In the genomic region with DNA sequence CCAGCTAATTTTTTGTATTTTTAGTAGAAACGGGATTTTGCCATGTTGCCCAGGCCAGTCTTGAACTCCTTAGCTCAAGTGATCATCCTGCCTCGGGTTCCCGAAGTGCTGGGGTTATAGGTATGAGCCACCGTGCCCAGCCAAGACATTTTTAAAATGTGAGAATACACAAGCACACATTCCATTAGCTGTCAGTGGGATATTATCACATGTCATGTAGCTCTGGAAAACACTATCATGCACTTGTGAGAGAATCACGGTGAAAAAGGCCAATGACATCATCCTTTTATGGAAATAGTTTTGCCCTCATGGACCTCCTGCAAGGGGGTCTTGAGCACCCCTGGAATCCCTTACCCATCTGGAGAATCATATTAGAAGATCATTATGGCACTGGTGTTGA, we compare ENCODE assay signal across 21 cellular contexts. TPM values are rescaled to one million over a fixed set of nuclear protein-coding genes. Genes with fewer than 3 reads are reported as not detected.
DNase-seq lines count a peak whose midpoint lies in the region; ATAC-seq, FAIRE-seq and TF ChIP-seq lines count a peak whose summit lies in the region.
"Had no signal": no experiment of that assay in that cellular context is flagged by ENCODE, and none has a peak within 500 bp of the region (broad histone marks: within the 10 kb centered on the region; RNA-seq: fewer than 3 reads in every experiment).

No MANE protein-coding gene starts in this region.

- H4K20me1 ChIP-seq in HepG2 (ENCODE audit: insufficient read depth, low read length), result no peaks in the 10 kb centered on the region

- H3K4me2 ChIP-seq in HepG2 (ENCODE audit: low read depth, low read length), result no peak overlapping the region
- no peak overlapping the region for H3K4me2 ChIP-seq in neuronal stem cell (ENCODE audit: insufficient read depth, low read length, poor library complexity, severe bottlenecking)
- H3K4me2 ChIP-seq: A549, BLaER1, GM23338 had no signal

- no peak overlapping the region for H3K27ac Mint-ChIP-seq in activated naive CD8-positive, alpha-beta T cell treated with anti-CD3 and anti-CD28 coated beads for 36 hours
- H3K27ac Mint-ChIP-seq: CD14-positive monocyte, GM23338 had no signal

- TF ChIP-seq EP300 in HepG2 (IDR thresholded peaks at IDR 0.05; ENCODE audit: low read depth in 2 of 2, low read length in 2 of 2) (no peak), HepG2 (CRISPR knock-in tag; IDR thresholded peaks at IDR 0.05; ENCODE audit: borderline replicate concordance) (no peak)

- no peak overlapping the region for H2AK5ac ChIP-seq in neuronal stem cell (ENCODE audit: low read depth, low read length)

- in situ Hi-C loops in HepG2 (cut with HindIII; ENCODE audit: extremely low pct_ligation_motif_present, low pct_unique_long_range_greater_than_20kb), result no loop called here

- peaks cover 11% of the 10 kb centered on the region for H3K36me3 ChIP-seq in left ventricle myocardium inferior
- 0 out of 5 replicates have a peak, but pooled peaks cover 0 to 2% of the 10 kb centered on the region in 2 experiments for H3K36me3 ChIP-seq in HepG2 (replicated peaks in 1 of 2; ENCODE audit: control insufficient read depth in 1 of 2, insufficient read depth in 2 of 2, low read length in 2 of 2)
- H3K36me3 ChIP-seq in right lobe of liver, result no peaks in the 10 kb centered on the region
- no peaks in the 10 kb centered on the region for H3K36me3 ChIP-seq in neuronal stem cell (replicated peaks in 1 of 2; ENCODE audit: control insufficient read depth in 2 of 2, insufficient read depth in 2 of 2, low read length in 2 of 2)

- no peaks in the 10 kb centered on the region for H3K9me3 ChIP-seq in left ventricle myocardium inferior (replicated peaks)
- H3K9me3 ChIP-seq in HepG2 (ENCODE audit: low read length), result no peaks in the 10 kb centered on the region
- no peaks in the 10 kb centered on the region for H3K9me3 ChIP-seq in right lobe of liver
- H3K9me3 ChIP-seq in neuronal stem cell (replicated peaks in 1 of 2; ENCODE audit: control insufficient read depth in 2 of 2, insufficient read depth in 1 of 2, low read depth in 1 of 2, low read length in 2 of 2), result no peaks in the 10 kb centered on the region
- H3K9me3 ChIP-seq: A549 had no signal

- FAIRE-seq in HepG2 (lab: Jason Lieb, UNC), result no peak
- FAIRE-seq: A549, GM12892, GM18507 had no signal

- peaks cover 7% of the 10 kb centered on the region for H3K79me2 ChIP-seq in HepG2 (ENCODE audit: insufficient read depth, low read length)

- no TSS peak for BruUV-seq in HepG2 (replicated peaks; lab: Mats Ljungman, UMichigan)

- H3K4me1 ChIP-seq in left ventricle myocardium inferior, result peaks cover 25% of the 10 kb centered on the region
- no peaks in the 10 kb centered on the region for H3K4me1 ChIP-seq in HepG2 (ENCODE audit: insufficient read depth, low read length)
- peaks cover 0 to 6% (median 0%) of the 10 kb centered on the region in 4 donors for H3K4me1 ChIP-seq in right lobe of liver
- H3K4me1 ChIP-seq in neuronal stem cell (ENCODE audit: control insufficient read depth in 2 of 2, insufficient read depth in 1 of 2, low read depth in 1 of 2, low read length in 2 of 2), result no peaks in the 10 kb centered on the region
- H3K4me1 ChIP-seq: BLaER1 had no signal

- peak overlapping the region; percentile 1 for H4K8ac ChIP-seq in neuronal stem cell (ENCODE audit: low read depth, low read length)

- H3K79me1 ChIP-seq in neuronal stem cell (ENCODE audit: low read depth, low read length), result no peaks in the 10 kb centered on the region

- H3K4me3 ChIP-seq in left ventricle myocardium inferior (no peak overlapping the region), HepG2 (replicated peaks in 1 of 3; ENCODE audit: insufficient read depth in 1 of 3, low read depth in 2 of 3, low read length in 3 of 3) (no peak overlapping the region), right lobe of liver (no peak overlapping the region), neuronal stem cell (ENCODE audit: low read length in 2 of 2) (no peak overlapping the region)
- H3K4me3 ChIP-seq: A549, BLaER1, GM23338 had no signal

- CTCF ChIA-PET in HepG2 (lab: Yijun Ruan, JAX; ENCODE audit: low intra/inter-chr PET ratio, low total read pairs), result no interaction called here

- no peak overlapping the region for H3K4me3 Mint-ChIP-seq in activated naive CD8-positive, alpha-beta T cell treated with anti-CD3 and anti-CD28 coated beads for 36 hours
- H3K4me3 Mint-ChIP-seq: CD14-positive monocyte; CD4-positive, alpha-beta memory T cell; GM23338 had no signal

- 98% methylated on average over 5 of the region's 5 CpGs for WGBS in HepG2 (ENCODE audit: low lambda C conversion rate)
- 100% methylated on average over 5 of the region's 5 CpGs for WGBS in right lobe of liver (ENCODE audit: insufficient coverage, low coverage, low lambda C conversion rate, missing lambda C conversion rate)
- WGBS in neuronal stem cell (ENCODE audit: extremely low coverage in 2 of 2, insufficient read length in 2 of 2, insufficient replicate concordance in 1 of 2), 2 donors, result no CpG with 5 or more reads among the region's 5 CpGs

- peaks cover 24% of the 10 kb centered on the region for H3K36me3 Mint-ChIP-seq in activated naive CD8-positive, alpha-beta T cell treated with anti-CD3 and anti-CD28 coated beads for 36 hours

- H3K9ac ChIP-seq in HepG2 (ENCODE audit: insufficient read depth, low read depth, low read length) (no peak overlapping the region), neuronal stem cell (ENCODE audit: low read depth, low read length, poor library complexity) (no peak overlapping the region)
- H3K9ac ChIP-seq: BLaER1 had no signal

- POLR2A ChIA-PET in HepG2 (lab: Yijun Ruan, JAX), result no interaction called here

- H2BK15ac ChIP-seq in neuronal stem cell (ENCODE audit: low read length), result no peak overlapping the region

- H3K4ac ChIP-seq in neuronal stem cell (ENCODE audit: low read length), result no peak overlapping the region

- TF ChIP-seq POLR2A in HepG2 (IDR thresholded peaks at IDR 0.05; ENCODE audit: insufficient read depth in 1 of 2, low read depth in 2 of 2, low read length in 2 of 2) (no peak), right lobe of liver (IDR thresholded peaks at IDR 0.05) (no peak)

- H3K9me3 Mint-ChIP-seq in activated naive CD8-positive, alpha-beta T cell treated with anti-CD3 and anti-CD28 coated beads for 36 hours, result no peaks in the 10 kb centered on the region
- H3K9me3 Mint-ChIP-seq: CD4-positive, alpha-beta memory T cell; GM23338 had no signal

- no peak overlapping the region for H3K18ac ChIP-seq in neuronal stem cell (ENCODE audit: low read length)

- no peak for TF ChIP-seq CTCF in left ventricle myocardium inferior (IDR thresholded peaks at IDR 0.05; ENCODE audit: borderline replicate concordance)
- no peak for TF ChIP-seq CTCF in HepG2 (CRISPR knock-in tag; IDR thresholded peaks at IDR 0.05)
- TF ChIP-seq CTCF in right lobe of liver (IDR thresholded peaks at IDR 0.05), result no peak

- no peak overlapping the region for H2AFZ ChIP-seq in HepG2 (ENCODE audit: low read length)
- H2AFZ ChIP-seq in neuronal stem cell (ENCODE audit: low read length), result no peak overlapping the region
- H2AFZ ChIP-seq: GM23338 had no signal

- no peak overlapping the region for H2BK120ac ChIP-seq in neuronal stem cell (ENCODE audit: low read depth, low read length)

- no peaks in the 10 kb centered on the region for H3K27me3 Mint-ChIP-seq in activated naive CD8-positive, alpha-beta T cell treated with anti-CD3 and anti-CD28 coated beads for 36 hours
- H3K27me3 Mint-ChIP-seq: CD4-positive, alpha-beta memory T cell had no signal

- H2BK12ac ChIP-seq in neuronal stem cell (ENCODE audit: low read length), result no peak overlapping the region

- ATAC-seq in Right ventricle myocardium superior (ENCODE audit: poor library complexity) (peak; percentile 36), HepG2 (no peak), right lobe of liver (no peak)
- ATAC-seq: A549, GM23338, HCT116 had no signal

- H3K27ac ChIP-seq in left ventricle myocardium inferior (replicated peaks) (no peak overlapping the region), HepG2 (ENCODE audit: extremely low read length, insufficient read depth, low read length) (no peak overlapping the region), right lobe of liver (no peak overlapping the region), neuronal stem cell (replicated peaks; ENCODE audit: low read length) (no peak overlapping the region)
- H3K27ac ChIP-seq: 22Rv1, A549, BLaER1 had no signal

- no peak overlapping the region for H3K14ac ChIP-seq in neuronal stem cell (ENCODE audit: low read length)

- H3K4me1 Mint-ChIP-seq in activated naive CD8-positive, alpha-beta T cell treated with anti-CD3 and anti-CD28 coated beads for 36 hours, result no peaks in the 10 kb centered on the region

- no peaks in the 10 kb centered on the region for H3K27me3 ChIP-seq in left ventricle myocardium inferior (ENCODE audit: low read depth)
- no peaks in the 10 kb centered on the region; a peak in 1 of 5 replicates for H3K27me3 ChIP-seq in HepG2 (ENCODE audit: control insufficient read depth in 1 of 2, insufficient read depth in 2 of 2, low read length in 2 of 2)
- H3K27me3 ChIP-seq in right lobe of liver, result no peaks in the 10 kb centered on the region
- H3K27me3 ChIP-seq in neuronal stem cell (ENCODE audit: control insufficient read depth in 3 of 3, insufficient read depth in 3 of 3, low read depth in 1 of 3, low read length in 3 of 3), result no peaks in the 10 kb centered on the region
- H3K27me3 ChIP-seq: BLaER1 had no signal

- no peak for TF ChIP-seq RAD21 in HepG2 (CRISPR knock-in tag; IDR thresholded peaks at IDR 0.05)

- H4K91ac ChIP-seq in neuronal stem cell (ENCODE audit: low read depth, low read length, poor library complexity), result no peak overlapping the region

- no peak overlapping the region for H2BK5ac ChIP-seq in neuronal stem cell (ENCODE audit: low read length)

- DNase-seq in Right ventricle myocardium superior (no peak), left ventricle myocardium inferior (no peak), HepG2 (ENCODE audit: low spot score) (no peak), right lobe of liver (no peak), neuronal stem cell (ENCODE audit: low spot score) (no peak), NCI-H82 treated with DMSO at 0.1 percent for 48 hours (lab: John Stamatoyannopoulos, UW; ENCODE audit: unreplicated experiment) (no peak)
- DNase-seq in activated naive CD8-positive, alpha-beta T cell treated with anti-CD3 and anti-CD28 coated beads for 36 hours, result no peak
- DNase-seq: CD4-positive, alpha-beta memory T cell; DMS153; DMS79; GDM1; H7; IMR-90 had no signal

- H3K23ac ChIP-seq in neuronal stem cell (ENCODE audit: low read depth, low read length, poor library complexity), result no peak overlapping the region

- intact Hi-C loops in Right ventricle myocardium superior (cut with DNase I) (no loop called here), left ventricle myocardium inferior (cut with micrococcal nuclease) (no loop called here), HepG2 (cut with micrococcal nuclease; ENCODE audit: unreplicated experiment) (no loop called here), right lobe of liver (cut with DNase I) (no loop called here)

RNA-seq across cellular contexts. Expression of a gene that starts 28.3 kb away (rescaled TPM):
- 46.6 TPM for total RNA-seq in Right ventricle myocardium superior
- total RNA-seq in left ventricle myocardium inferior, result 50.8 TPM
- total RNA-seq in HepG2 (2016; rRNA removed; fragmentation: Illumina TruSeq; extraction: Trizol), result 12.4 and 15.7 TPM in 2 replicates
- total RNA-seq in HepG2 (2016; cell fraction: cytosol; rRNA removed; fragmentation: Illumina TruSeq; extraction: Trizol; ENCODE audit: low read depth), result 67.4 and 70.8 TPM in 2 replicates
- total RNA-seq in HepG2 (2016; cell fraction: insoluble cytoplasmic fraction; rRNA removed; fragmentation: Illumina TruSeq; extraction: Trizol), result 11.4 and 12.5 TPM in 2 replicates
- 24.5 and 36.7 TPM in 2 replicates for total RNA-seq in HepG2 (2016; cell fraction: membrane; rRNA removed; fragmentation: Illumina TruSeq; extraction: Trizol)
- 32.3 and 40.1 TPM in 2 replicates for total RNA-seq in HepG2 (2016; cell fraction: nucleus; rRNA removed; fragmentation: Illumina TruSeq; extraction: Trizol)
- polyA plus RNA-seq in HepG2 (2011; rRNA removed), result 5.9 and 6.1 TPM in 2 replicates
- polyA plus RNA-seq in HepG2 (2011; cell fraction: cytosol; rRNA removed), result 4.2 and 9.0 TPM in 2 replicates
- 7.3 and 8.7 TPM in 2 replicates for polyA plus RNA-seq in HepG2 (2011; cell fraction: nucleus; rRNA removed)
- polyA plus RNA-seq in HepG2 (2012), result 6.7 and 6.9 TPM in 2 replicates
- polyA plus RNA-seq in HepG2 (2016; cell fraction: cytosol; fragmentation: Illumina TruSeq; extraction: Trizol; ENCODE audit: low read depth), result 0.28 TPM in 2 replicates
- polyA plus RNA-seq in HepG2 (2016; cell fraction: insoluble cytoplasmic fraction; fragmentation: Illumina TruSeq; extraction: Trizol; ENCODE audit: low read depth), result 5.7 and 6.9 TPM in 2 replicates
- polyA plus RNA-seq in HepG2 (2016; cell fraction: membrane; fragmentation: Illumina TruSeq; extraction: Trizol; ENCODE audit: low read depth), result 0.73 and 0.94 TPM in 2 replicates
- polyA plus RNA-seq in HepG2 (2016; cell fraction: nucleus; fragmentation: Illumina TruSeq; extraction: Trizol; ENCODE audit: insufficient read depth, low read depth), result 6.6 and 8.8 TPM in 2 replicates
- polyA minus RNA-seq in HepG2 (2011; rRNA and poly(A)+ RNA removed; ENCODE audit: low replicate concordance), result 59.0 and 129 TPM in 2 replicates
- 11.0 and 12.8 TPM in 2 replicates for polyA minus RNA-seq in HepG2 (2011; cell fraction: cytosol; rRNA and poly(A)+ RNA removed)
- 61.9 and 68.1 TPM in 2 replicates for polyA minus RNA-seq in HepG2 (2011; cell fraction: nucleus; rRNA and poly(A)+ RNA removed)
- 10 to 100 TPM; 24.8 to 30.8 (median 28.6) TPM for total RNA-seq in right lobe of liver
- polyA plus RNA-seq in neuronal stem cell (2013, experiment 1 of 2), result 5.3 TPM
- polyA plus RNA-seq in neuronal stem cell (2013, experiment 2 of 2), result 5.2 TPM
- 10 to 100 TPM; 24.0 to 25.5 TPM for total RNA-seq in activated naive CD8-positive, alpha-beta T cell treated with anti-CD3 and anti-CD28 coated beads for 36 hours
